ENCODE assay signal across 18 cellular contexts in the genomic region with DNA sequence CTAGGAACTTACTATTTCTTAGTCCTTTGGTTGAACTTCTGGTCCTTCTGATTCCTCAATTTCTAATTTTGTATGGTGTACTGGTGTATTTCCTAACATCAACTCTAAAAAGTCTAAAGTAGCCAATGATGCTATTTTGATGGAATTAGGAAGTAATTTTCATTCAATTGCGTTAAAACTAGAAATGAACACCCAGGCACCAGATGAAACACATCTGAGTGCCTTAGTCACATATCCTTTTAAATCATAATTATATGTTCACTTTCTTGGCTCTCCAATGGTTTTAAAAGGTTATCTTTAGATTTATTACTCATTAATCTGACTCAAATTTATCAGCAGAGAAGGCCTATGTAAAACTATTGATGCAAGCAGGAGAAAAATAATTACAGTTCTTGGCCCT.
DNase-seq lines count a peak whose midpoint lies in the region; ATAC-seq and TF ChIP-seq lines count a peak whose summit lies in the region.
"Had no signal": no experiment of that assay in that cellular context is flagged by ENCODE, and none has a peak within 500 bp of the region (broad histone marks: within the 10 kb centered on the region; RNA-seq: fewer than 3 reads in every experiment).

No MANE protein-coding gene starts in this region.

- WGBS in suprapubic skin = 36% methylated on average over 1 of the region's 1 CpG

- H3K4me3 ChIP-seq in suprapubic skin = no peak overlapping the region
- H3K4me3 ChIP-seq: BLaER1 treated with 17β-estradiol and CSF1 and Interleukin-3, amounts not matched to agents 10 nM and 100 nM; GM23338; mucosa of descending colon; SK-N-MC had no signal

- no peaks in the 10 kb centered on the region for H3K27me3 ChIP-seq in suprapubic skin
- H3K27me3 ChIP-seq: BLaER1 treated with 17β-estradiol and CSF1 and Interleukin-3, amounts not matched to agents 10 nM and 100 nM had no signal

- H3K9me3 ChIP-seq in suprapubic skin = no peaks in the 10 kb centered on the region
- H3K9me3 ChIP-seq: BLaER1 treated with 17β-estradiol and CSF1 and Interleukin-3, amounts not matched to agents 10 nM and 100 nM; mucosa of descending colon had no signal

- no peak for TF ChIP-seq CTCF in suprapubic skin (IDR thresholded peaks at IDR 0.05)

- no peaks in the 10 kb centered on the region for H3K36me3 ChIP-seq in suprapubic skin
- H3K36me3 ChIP-seq: BLaER1 treated with 17β-estradiol and CSF1 and Interleukin-3, amounts not matched to agents 10 nM and 100 nM had no signal

- TF ChIP-seq POLR2A in suprapubic skin (IDR thresholded peaks at IDR 0.05) = no peak

- TF ChIP-seq EP300 in suprapubic skin (IDR thresholded peaks at IDR 0.05) = no peak

- no peak for ATAC-seq in GM19452 (IDR thresholded peaks at IDR 0.05; ENCODE audit: unreplicated experiment)
- ATAC-seq in HG03432 (IDR thresholded peaks at IDR 0.05; ENCODE audit: unreplicated experiment) = no peak
- ATAC-seq in GM21717 (IDR thresholded peaks at IDR 0.05; ENCODE audit: unreplicated experiment) = no peak
- ATAC-seq: GM23338; mucosa of descending colon; stimulated activated naive B cell treated with anti-CD40 and anti-IgM and Interleukin-4, amounts not matched to agents 10 μg/mL and 1 μg/mL and 100 μg/mL, for 72 hours had no signal

- H3K27ac ChIP-seq in epithelial cell of prostate = peak overlapping the region; percentile 65
- H3K27ac ChIP-seq in suprapubic skin = peak overlapping the region; percentile 38
- H3K27ac ChIP-seq: BLaER1 treated with 17β-estradiol and CSF1 and Interleukin-3, amounts not matched to agents 10 nM and 100 nM; HL-60; SK-N-MC had no signal

- peak; percentile 53 for DNase-seq in NCI-H69 (lab: John Stamatoyannopoulos, UW)
- no peak for DNase-seq in epithelial cell of prostate (ENCODE audit: low read depth, low spot score)
- DNase-seq in kidney tubule cell (ENCODE audit: low spot score) = peak; percentile 32
- no peak for DNase-seq in suprapubic skin (ENCODE audit: low spot score in 2 of 2)
- no peak for DNase-seq in activated gamma-delta T cell treated with Interleukin-2 at 50 U/mL for 16 hours
- DNase-seq: activated CD8-positive, alpha-beta memory T cell treated with anti-CD3 and anti-CD28 coated beads, Interleukin-2, amount 50 U/mL, for 48 hours; effector memory CD4-positive, alpha-beta T cell; Kasumi-1; mucosa of descending colon; stimulated activated CD4-positive, alpha-beta T cell treated with anti-CD3 and anti-CD28 coated beads, Interleukin-4, amount 100 ng/mL, for 24 hours; stimulated activated naive B cell treated with anti-CD40 and anti-IgM and Interleukin-4, amounts not matched to agents 10 μg/mL and 1 μg/mL and 100 μg/mL, for 72 hours had no signal

- H3K4me1 ChIP-seq in suprapubic skin = peaks cover 20% of the 10 kb centered on the region

Comparison
In these comparisons a context has a peak if more than half of its experiments do, and no peak if none do; other contexts are left out.
1. DNase-seq: peak in NCI-H69 (single experiment) and kidney tubule cell (single experiment); none in epithelial cell of prostate (single experiment), suprapubic skin (0 of 2) and activated gamma-delta T cell treated with Interleukin-2 at 50 U/mL for 16 hours (single experiment).